1 cellular context compared by ENCODE assay signal in the genomic region with DNA sequence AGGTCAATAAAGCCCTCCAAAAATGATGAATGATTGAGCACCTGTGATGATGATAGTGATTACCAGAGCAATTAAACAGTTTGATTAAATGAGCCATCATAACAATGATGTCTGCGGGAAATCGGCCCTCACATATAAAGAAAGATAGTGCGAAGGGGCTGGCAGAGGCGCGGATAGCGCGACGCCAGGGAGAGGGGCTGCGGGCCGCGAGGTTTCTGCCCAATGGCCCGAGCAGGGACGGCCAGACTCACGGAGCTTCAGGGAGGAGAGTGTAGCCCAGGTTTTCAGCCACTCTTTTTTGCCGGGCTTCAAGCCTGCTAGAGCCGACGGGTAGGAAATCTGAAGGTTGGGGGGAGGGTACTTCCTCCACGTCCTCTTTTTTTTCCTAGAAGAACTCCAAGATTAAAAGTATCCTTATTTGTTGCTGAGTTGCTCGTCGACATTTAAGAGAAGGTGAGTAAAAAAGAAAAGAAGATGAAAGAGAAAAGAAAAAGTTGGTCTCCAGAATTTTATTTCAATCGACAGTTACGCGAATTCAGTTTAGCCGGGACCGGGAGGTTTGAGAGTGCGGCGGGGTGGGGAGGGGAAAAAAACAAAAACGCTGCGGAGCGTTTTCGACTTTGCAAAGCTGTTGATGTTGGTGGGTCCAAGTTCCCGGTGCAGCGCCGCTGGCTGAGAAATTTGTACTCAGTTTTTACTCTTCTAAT.
A peak's percentile ranks its signal among the peaks of the same experiment; 100 is the strongest.
TF ChIP-seq lines count a peak whose summit lies in the region.

No MANE protein-coding gene starts in this region.

TF ChIP-seq in K562, 482 proteins besides CTCF, POLR2A, EP300 and RAD21 (continued from another document and continues in another):
- TF ChIP-seq, protein P1, sequence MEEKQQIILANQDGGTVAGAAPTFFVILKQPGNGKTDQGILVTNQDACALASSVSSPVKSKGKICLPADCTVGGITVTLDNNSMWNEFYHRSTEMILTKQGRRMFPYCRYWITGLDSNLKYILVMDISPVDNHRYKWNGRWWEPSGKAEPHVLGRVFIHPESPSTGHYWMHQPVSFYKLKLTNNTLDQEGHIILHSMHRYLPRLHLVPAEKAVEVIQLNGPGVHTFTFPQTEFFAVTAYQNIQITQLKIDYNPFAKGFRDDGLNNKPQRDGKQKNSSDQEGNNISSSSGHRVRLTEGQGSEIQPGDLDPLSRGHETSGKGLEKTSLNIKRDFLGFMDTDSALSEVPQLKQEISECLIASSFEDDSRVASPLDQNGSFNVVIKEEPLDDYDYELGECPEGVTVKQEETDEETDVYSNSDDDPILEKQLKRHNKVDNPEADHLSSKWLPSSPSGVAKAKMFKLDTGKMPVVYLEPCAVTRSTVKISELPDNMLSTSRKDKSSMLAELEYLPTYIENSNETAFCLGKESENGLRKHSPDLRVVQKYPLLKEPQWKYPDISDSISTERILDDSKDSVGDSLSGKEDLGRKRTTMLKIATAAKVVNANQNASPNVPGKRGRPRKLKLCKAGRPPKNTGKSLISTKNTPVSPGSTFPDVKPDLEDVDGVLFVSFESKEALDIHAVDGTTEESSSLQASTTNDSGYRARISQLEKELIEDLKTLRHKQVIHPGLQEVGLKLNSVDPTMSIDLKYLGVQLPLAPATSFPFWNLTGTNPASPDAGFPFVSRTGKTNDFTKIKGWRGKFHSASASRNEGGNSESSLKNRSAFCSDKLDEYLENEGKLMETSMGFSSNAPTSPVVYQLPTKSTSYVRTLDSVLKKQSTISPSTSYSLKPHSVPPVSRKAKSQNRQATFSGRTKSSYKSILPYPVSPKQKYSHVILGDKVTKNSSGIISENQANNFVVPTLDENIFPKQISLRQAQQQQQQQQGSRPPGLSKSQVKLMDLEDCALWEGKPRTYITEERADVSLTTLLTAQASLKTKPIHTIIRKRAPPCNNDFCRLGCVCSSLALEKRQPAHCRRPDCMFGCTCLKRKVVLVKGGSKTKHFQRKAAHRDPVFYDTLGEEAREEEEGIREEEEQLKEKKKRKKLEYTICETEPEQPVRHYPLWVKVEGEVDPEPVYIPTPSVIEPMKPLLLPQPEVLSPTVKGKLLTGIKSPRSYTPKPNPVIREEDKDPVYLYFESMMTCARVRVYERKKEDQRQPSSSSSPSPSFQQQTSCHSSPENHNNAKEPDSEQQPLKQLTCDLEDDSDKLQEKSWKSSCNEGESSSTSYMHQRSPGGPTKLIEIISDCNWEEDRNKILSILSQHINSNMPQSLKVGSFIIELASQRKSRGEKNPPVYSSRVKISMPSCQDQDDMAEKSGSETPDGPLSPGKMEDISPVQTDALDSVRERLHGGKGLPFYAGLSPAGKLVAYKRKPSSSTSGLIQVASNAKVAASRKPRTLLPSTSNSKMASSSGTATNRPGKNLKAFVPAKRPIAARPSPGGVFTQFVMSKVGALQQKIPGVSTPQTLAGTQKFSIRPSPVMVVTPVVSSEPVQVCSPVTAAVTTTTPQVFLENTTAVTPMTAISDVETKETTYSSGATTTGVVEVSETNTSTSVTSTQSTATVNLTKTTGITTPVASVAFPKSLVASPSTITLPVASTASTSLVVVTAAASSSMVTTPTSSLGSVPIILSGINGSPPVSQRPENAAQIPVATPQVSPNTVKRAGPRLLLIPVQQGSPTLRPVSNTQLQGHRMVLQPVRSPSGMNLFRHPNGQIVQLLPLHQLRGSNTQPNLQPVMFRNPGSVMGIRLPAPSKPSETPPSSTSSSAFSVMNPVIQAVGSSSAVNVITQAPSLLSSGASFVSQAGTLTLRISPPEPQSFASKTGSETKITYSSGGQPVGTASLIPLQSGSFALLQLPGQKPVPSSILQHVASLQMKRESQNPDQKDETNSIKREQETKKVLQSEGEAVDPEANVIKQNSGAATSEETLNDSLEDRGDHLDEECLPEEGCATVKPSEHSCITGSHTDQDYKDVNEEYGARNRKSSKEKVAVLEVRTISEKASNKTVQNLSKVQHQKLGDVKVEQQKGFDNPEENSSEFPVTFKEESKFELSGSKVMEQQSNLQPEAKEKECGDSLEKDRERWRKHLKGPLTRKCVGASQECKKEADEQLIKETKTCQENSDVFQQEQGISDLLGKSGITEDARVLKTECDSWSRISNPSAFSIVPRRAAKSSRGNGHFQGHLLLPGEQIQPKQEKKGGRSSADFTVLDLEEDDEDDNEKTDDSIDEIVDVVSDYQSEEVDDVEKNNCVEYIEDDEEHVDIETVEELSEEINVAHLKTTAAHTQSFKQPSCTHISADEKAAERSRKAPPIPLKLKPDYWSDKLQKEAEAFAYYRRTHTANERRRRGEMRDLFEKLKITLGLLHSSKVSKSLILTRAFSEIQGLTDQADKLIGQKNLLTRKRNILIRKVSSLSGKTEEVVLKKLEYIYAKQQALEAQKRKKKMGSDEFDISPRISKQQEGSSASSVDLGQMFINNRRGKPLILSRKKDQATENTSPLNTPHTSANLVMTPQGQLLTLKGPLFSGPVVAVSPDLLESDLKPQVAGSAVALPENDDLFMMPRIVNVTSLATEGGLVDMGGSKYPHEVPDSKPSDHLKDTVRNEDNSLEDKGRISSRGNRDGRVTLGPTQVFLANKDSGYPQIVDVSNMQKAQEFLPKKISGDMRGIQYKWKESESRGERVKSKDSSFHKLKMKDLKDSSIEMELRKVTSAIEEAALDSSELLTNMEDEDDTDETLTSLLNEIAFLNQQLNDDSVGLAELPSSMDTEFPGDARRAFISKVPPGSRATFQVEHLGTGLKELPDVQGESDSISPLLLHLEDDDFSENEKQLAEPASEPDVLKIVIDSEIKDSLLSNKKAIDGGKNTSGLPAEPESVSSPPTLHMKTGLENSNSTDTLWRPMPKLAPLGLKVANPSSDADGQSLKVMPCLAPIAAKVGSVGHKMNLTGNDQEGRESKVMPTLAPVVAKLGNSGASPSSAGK (IDR thresholded peaks at IDR 0.05): peak; percentile 10; the same call in 1 of the 2 replicates
- TF ChIP-seq ZNF124 (CRISPR knock-in tag; IDR thresholded peaks at IDR 0.05): no peak
- TF ChIP-seq NR2F6 (CRISPR knock-in tag; IDR thresholded peaks at IDR 0.05): no peak
- 0 out of 4 replicates have a peak, but pooled peaks of 1 of the 2 experiments have one; percentile 19 for TF ChIP-seq ETV6 (IDR thresholded peaks at IDR 0.05; ENCODE audit: borderline replicate concordance in 1 of 2, low read depth in 2 of 2, low read length in 1 of 2)
- TF ChIP-seq ETV6 (CRISPR knock-in tag; IDR thresholded peaks at IDR 0.05; ENCODE audit: borderline replicate concordance): no peak
- no peak for TF ChIP-seq ETS2 (tag; IDR thresholded peaks at IDR 0.05; ENCODE audit: borderline replicate concordance, poor library complexity, severe bottlenecking)
- no peak for TF ChIP-seq STAG1 (CRISPR knock-in tag; IDR thresholded peaks at IDR 0.05; ENCODE audit: borderline replicate concordance)
- TF ChIP-seq, protein P2, sequence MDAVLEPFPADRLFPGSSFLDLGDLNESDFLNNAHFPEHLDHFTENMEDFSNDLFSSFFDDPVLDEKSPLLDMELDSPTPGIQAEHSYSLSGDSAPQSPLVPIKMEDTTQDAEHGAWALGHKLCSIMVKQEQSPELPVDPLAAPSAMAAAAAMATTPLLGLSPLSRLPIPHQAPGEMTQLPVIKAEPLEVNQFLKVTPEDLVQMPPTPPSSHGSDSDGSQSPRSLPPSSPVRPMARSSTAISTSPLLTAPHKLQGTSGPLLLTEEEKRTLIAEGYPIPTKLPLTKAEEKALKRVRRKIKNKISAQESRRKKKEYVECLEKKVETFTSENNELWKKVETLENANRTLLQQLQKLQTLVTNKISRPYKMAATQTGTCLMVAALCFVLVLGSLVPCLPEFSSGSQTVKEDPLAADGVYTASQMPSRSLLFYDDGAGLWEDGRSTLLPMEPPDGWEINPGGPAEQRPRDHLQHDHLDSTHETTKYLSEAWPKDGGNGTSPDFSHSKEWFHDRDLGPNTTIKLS (IDR thresholded peaks at IDR 0.05; ENCODE audit: borderline replicate concordance, low read depth): peak; percentile 22; the same call in 1 of the 2 replicates
- no peak for TF ChIP-seq ZNF589 (CRISPR knock-in tag; IDR thresholded peaks at IDR 0.05; ENCODE audit: low read depth)
- TF ChIP-seq SPI1 (IDR thresholded peaks at IDR 0.05; ENCODE audit: borderline replicate concordance, low read depth, low read length): no peak
- TF ChIP-seq ZNF644 (tag; IDR thresholded peaks at IDR 0.05; ENCODE audit: low read depth): no peak
- TF ChIP-seq MECOM (CRISPR knock-in tag; IDR thresholded peaks at IDR 0.05): no peak
- no peak for TF ChIP-seq SRSF7 (optimal IDR thresholded peaks at IDR 0.05; ENCODE audit: low read depth, low read length)
- TF ChIP-seq, protein P3, sequence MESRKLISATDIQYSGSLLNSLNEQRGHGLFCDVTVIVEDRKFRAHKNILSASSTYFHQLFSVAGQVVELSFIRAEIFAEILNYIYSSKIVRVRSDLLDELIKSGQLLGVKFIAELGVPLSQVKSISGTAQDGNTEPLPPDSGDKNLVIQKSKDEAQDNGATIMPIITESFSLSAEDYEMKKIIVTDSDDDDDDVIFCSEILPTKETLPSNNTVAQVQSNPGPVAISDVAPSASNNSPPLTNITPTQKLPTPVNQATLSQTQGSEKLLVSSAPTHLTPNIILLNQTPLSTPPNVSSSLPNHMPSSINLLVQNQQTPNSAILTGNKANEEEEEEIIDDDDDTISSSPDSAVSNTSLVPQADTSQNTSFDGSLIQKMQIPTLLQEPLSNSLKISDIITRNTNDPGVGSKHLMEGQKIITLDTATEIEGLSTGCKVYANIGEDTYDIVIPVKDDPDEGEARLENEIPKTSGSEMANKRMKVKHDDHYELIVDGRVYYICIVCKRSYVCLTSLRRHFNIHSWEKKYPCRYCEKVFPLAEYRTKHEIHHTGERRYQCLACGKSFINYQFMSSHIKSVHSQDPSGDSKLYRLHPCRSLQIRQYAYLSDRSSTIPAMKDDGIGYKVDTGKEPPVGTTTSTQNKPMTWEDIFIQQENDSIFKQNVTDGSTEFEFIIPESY (CRISPR knock-in tag; IDR thresholded peaks at IDR 0.05): no peak
- TF ChIP-seq, protein P4, sequence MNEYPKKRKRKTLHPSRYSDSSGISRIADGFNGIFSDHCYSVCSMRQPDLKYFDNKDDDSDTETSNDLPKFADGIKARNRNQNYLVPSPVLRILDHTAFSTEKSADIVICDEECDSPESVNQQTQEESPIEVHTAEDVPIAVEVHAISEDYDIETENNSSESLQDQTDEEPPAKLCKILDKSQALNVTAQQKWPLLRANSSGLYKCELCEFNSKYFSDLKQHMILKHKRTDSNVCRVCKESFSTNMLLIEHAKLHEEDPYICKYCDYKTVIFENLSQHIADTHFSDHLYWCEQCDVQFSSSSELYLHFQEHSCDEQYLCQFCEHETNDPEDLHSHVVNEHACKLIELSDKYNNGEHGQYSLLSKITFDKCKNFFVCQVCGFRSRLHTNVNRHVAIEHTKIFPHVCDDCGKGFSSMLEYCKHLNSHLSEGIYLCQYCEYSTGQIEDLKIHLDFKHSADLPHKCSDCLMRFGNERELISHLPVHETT (CRISPR knock-in tag; conservative IDR thresholded peaks at IDR 0.05 in 1 of 2, IDR thresholded peaks at IDR 0.05 in 1 of 2): no peak
- no peak for TF ChIP-seq LEF1 (IDR thresholded peaks at IDR 0.05)
- TF ChIP-seq, protein P5, sequence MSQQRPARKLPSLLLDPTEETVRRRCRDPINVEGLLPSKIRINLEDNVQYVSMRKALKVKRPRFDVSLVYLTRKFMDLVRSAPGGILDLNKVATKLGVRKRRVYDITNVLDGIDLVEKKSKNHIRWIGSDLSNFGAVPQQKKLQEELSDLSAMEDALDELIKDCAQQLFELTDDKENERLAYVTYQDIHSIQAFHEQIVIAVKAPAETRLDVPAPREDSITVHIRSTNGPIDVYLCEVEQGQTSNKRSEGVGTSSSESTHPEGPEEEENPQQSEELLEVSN (IDR thresholded peaks at IDR 0.05; ENCODE audit: borderline replicate concordance in 1 of 2, extremely low read depth in 1 of 2, insufficient read depth in 1 of 2, insufficient read length in 1 of 2, low read depth in 1 of 2, low read length in 1 of 2, poor library complexity in 1 of 2, severe bottlenecking in 1 of 2): no peak
- no peak for TF ChIP-seq SIRT6 (IDR thresholded peaks at IDR 0.05; ENCODE audit: low read depth, low read length)
- no peak for TF ChIP-seq PTTG1 (tag; IDR thresholded peaks at IDR 0.05; ENCODE audit: low read depth)
- no peak for TF ChIP-seq MTA3 (IDR thresholded peaks at IDR 0.05; ENCODE audit: borderline replicate concordance)
- no peak for TF ChIP-seq OTX1 (CRISPR knock-in tag; IDR thresholded peaks at IDR 0.05)
- no peak for TF ChIP-seq MEF2D (tag; conservative IDR thresholded peaks at IDR 0.05; ENCODE audit: low read depth)
- no peak for TF ChIP-seq KDM2B (CRISPR knock-in tag; IDR thresholded peaks at IDR 0.05)
- TF ChIP-seq UBTF (IDR thresholded peaks at IDR 0.05; ENCODE audit: borderline replicate concordance in 1 of 2, low read depth in 2 of 2, low read length in 2 of 2): 0 out of 4 replicates have a peak, but pooled peaks have one; percentile 18 to 30
- TF ChIP-seq NRF1 (conservative IDR thresholded peaks at IDR 0.05 in 1 of 2, IDR thresholded peaks at IDR 0.05 in 1 of 2): no peak
- TF ChIP-seq ZZZ3 (IDR thresholded peaks at IDR 0.05): no peak
